In genomic region chr7:155714702-155715101, GRCh38 we compare ENCODE assay signal across 26 cellular contexts.
A peak's percentile ranks its signal among the peaks of the same experiment; 100 is the strongest.
DNase-seq lines count a peak whose midpoint lies in the region; ATAC-seq, FAIRE-seq and TF ChIP-seq lines count a peak whose summit lies in the region.
"Had no signal": no experiment of that assay in that cellular context is flagged by ENCODE, and none has a peak within 500 bp of the region (broad histone marks: within the 10 kb centered on the region; RNA-seq: fewer than 3 reads in every experiment).

No MANE protein-coding gene starts in this region.

- TF ChIP-seq RAD21 in A549 (conservative IDR thresholded peaks at IDR 0.05 in 1 of 2, IDR thresholded peaks at IDR 0.05 in 1 of 2), result no peak

- intact Hi-C loops in right lobe of liver (cut with DNase I), result no loop called here

- no peak overlapping the region for H3K4me2 ChIP-seq in A549
- H3K4me2 ChIP-seq: neural progenitor cell had no signal

- no peak for TF ChIP-seq POLR2A in A549 (IDR thresholded peaks at IDR 0.05; ENCODE audit: low read length)
- TF ChIP-seq POLR2A in right lobe of liver (IDR thresholded peaks at IDR 0.05), result no peak

- H3K4me3 ChIP-seq in A549 (no peak overlapping the region), right lobe of liver (no peak overlapping the region)
- no peak overlapping the region for H3K4me3 ChIP-seq in CD4-positive, CD25-positive, alpha-beta regulatory T cell (ENCODE audit: low read depth, low read length)
- H3K4me3 ChIP-seq: cardiac muscle cell, neural progenitor cell, thyroid gland had no signal

- DNase-seq in A549 (ENCODE audit: low read depth in 1 of 2, low spot score in 1 of 2), result no peak
- DNase-seq in CD4-positive, CD25-positive, alpha-beta regulatory T cell, result no peak
- DNase-seq in right lobe of liver, result no peak
- no peak for DNase-seq in DMS53 (lab: John Stamatoyannopoulos, UW)
- no peak for DNase-seq in AG20443 (ENCODE audit: low spot score)
- DNase-seq: activated CD4-positive, alpha-beta T cell treated with anti-CD3 and anti-CD28 coated beads for 4 hours; activated CD8-positive, alpha-beta memory T cell treated with anti-CD3 and anti-CD28 coated beads, Interleukin-2, amount 50 U/mL, for 4 hours; activated effector memory CD4-positive, alpha-beta T cell treated with Interleukin-2 at 50 U/mL for 16 hours; amygdala; DMS79; HFFc6; Karpas-422; left colon; NCI-H187 treated with DMSO at 0.1 percent for 48 hours; NCI-H2227 treated with DMSO at 0.1 percent for 48 hours; NCI-H774; SHP77; stimulated activated CD4-positive, alpha-beta T cell treated with anti-CD3 and anti-CD28 coated beads, Interleukin-1b, Interleukin-23, amount 100 ng/mL, for 48 hours; stimulated activated naive CD4-positive, alpha-beta T cell; thyroid gland had no signal

- H3K27me3 ChIP-seq in CD4-positive, CD25-positive, alpha-beta regulatory T cell (ENCODE audit: control insufficient read depth, insufficient read depth, low read length), result no peaks in the 10 kb centered on the region
- no peaks in the 10 kb centered on the region for H3K27me3 ChIP-seq in right lobe of liver
- H3K27me3 ChIP-seq: cardiac muscle cell, neural progenitor cell, thyroid gland had no signal

- no peaks in the 10 kb centered on the region for H3K27me3 Mint-ChIP-seq in CD4-positive, CD25-positive, alpha-beta regulatory T cell
- no peaks in the 10 kb centered on the region for H3K27me3 Mint-ChIP-seq in activated T-helper 17 cell treated with anti-CD3 and anti-CD28 coated beads, Interleukin-2, amount 50 U/mL, for 72 hours
- H3K27me3 Mint-ChIP-seq: progenitor cell of endocrine pancreas had no signal

- FAIRE-seq in A549 (lab: Jason Lieb, UNC), result no peak
- FAIRE-seq: TTC549 had no signal

- peak overlapping the region; percentile 52 to 86 (median 78) for H3K27ac Mint-ChIP-seq in CD4-positive, CD25-positive, alpha-beta regulatory T cell
- H3K27ac Mint-ChIP-seq in activated T-helper 17 cell treated with anti-CD3 and anti-CD28 coated beads, Interleukin-2, amount 50 U/mL, for 72 hours, result peak overlapping the region; percentile 42
- H3K27ac Mint-ChIP-seq: neural progenitor cell had no signal

- peaks cover 4 to 55% (median 17%) of the 10 kb centered on the region in 4 donors for H3K4me1 Mint-ChIP-seq in CD4-positive, CD25-positive, alpha-beta regulatory T cell
- peaks cover 24% of the 10 kb centered on the region for H3K4me1 Mint-ChIP-seq in activated T-helper 17 cell treated with anti-CD3 and anti-CD28 coated beads, Interleukin-2, amount 50 U/mL, for 72 hours
- H3K4me1 Mint-ChIP-seq: neural progenitor cell had no signal

- CTCF ChIA-PET in A549 (lab: Yijun Ruan, JAX), result interaction anchor here (2.5 kb wide), 1 partner anchor 115 kb away, joined by 10 read pairs; no protein-coding TSS in a partner anchor

- TF ChIP-seq EP300 in A549 (IDR thresholded peaks at IDR 0.05), result no peak

- POLR2A ChIA-PET in A549 (lab: Yijun Ruan, JAX), result no interaction called here

- peaks cover 45% of the 10 kb centered on the region for H3K36me3 Mint-ChIP-seq in CD4-positive, CD25-positive, alpha-beta regulatory T cell
- peaks cover 38% of the 10 kb centered on the region for H3K36me3 Mint-ChIP-seq in activated T-helper 17 cell treated with anti-CD3 and anti-CD28 coated beads, Interleukin-2, amount 50 U/mL, for 72 hours (ENCODE audit: low read depth)

- TF ChIP-seq CTCF in A549 (IDR thresholded peaks at IDR 0.05), result no peak
- no peak for TF ChIP-seq CTCF in right lobe of liver (IDR thresholded peaks at IDR 0.05)

- H3K9me3 ChIP-seq in A549, result no peaks in the 10 kb centered on the region
- no peaks in the 10 kb centered on the region for H3K9me3 ChIP-seq in CD4-positive, CD25-positive, alpha-beta regulatory T cell (ENCODE audit: control insufficient read depth in 2 of 2, low read length in 2 of 2)
- H3K9me3 ChIP-seq in right lobe of liver, result no peaks in the 10 kb centered on the region
- H3K9me3 ChIP-seq: thyroid gland had no signal

- 93% methylated on average over 6 of the region's 6 CpGs for WGBS in A549 (ENCODE audit: missing lambda C conversion rate)
- 96% methylated on average over 3 of the region's 6 CpGs for WGBS in right lobe of liver (ENCODE audit: insufficient coverage, low coverage, low lambda C conversion rate, missing lambda C conversion rate)

- H3K27ac ChIP-seq in A549 (no peak overlapping the region), right lobe of liver (peak overlapping the region in 2 of 3 donors; percentile 32 to 84)
- no peak overlapping the region for H3K27ac ChIP-seq in CD4-positive, CD25-positive, alpha-beta regulatory T cell (ENCODE audit: insufficient read depth, low read length, poor library complexity, severe bottlenecking)
- H3K27ac ChIP-seq: neural progenitor cell, thyroid gland had no signal

- no peak overlapping the region for H3K4me3 Mint-ChIP-seq in CD4-positive, CD25-positive, alpha-beta regulatory T cell
- H3K4me3 Mint-ChIP-seq in activated T-helper 17 cell treated with anti-CD3 and anti-CD28 coated beads, Interleukin-2, amount 50 U/mL, for 72 hours, result no peak overlapping the region
- H3K4me3 Mint-ChIP-seq: HFFc6, neural progenitor cell had no signal

- ATAC-seq in A549 (peak; percentile 24 to 36; a peak in 3 of 6 replicates), right lobe of liver (peak in 3 of 4 donors; percentile 5 to 8 (median 5)), GM18870 (IDR thresholded peaks at IDR 0.05; ENCODE audit: unreplicated experiment) (no peak)
- ATAC-seq in CD4-positive, CD25-positive, alpha-beta regulatory T cell (ENCODE audit: low read depth in 2 of 2), result no peak
- ATAC-seq in activated T-helper 17 cell treated with anti-CD3 and anti-CD28 coated beads, Interleukin-2, amount 50 U/mL, for 72 hours (replicated peaks), result no peak

- H3K9me3 Mint-ChIP-seq in CD4-positive, CD25-positive, alpha-beta regulatory T cell, result peaks cover 0 to 1% (median 0%) of the 10 kb centered on the region in 7 donors
- H3K9me3 Mint-ChIP-seq in activated T-helper 17 cell treated with anti-CD3 and anti-CD28 coated beads, Interleukin-2, amount 50 U/mL, for 72 hours, result no peaks in the 10 kb centered on the region
- H3K9me3 Mint-ChIP-seq: HFFc6, neural progenitor cell had no signal

- H3K4me1 ChIP-seq in A549 (no peaks in the 10 kb centered on the region), right lobe of liver (peaks cover 0 to 63% (median 28%) of the 10 kb centered on the region in 4 donors)
- H3K4me1 ChIP-seq in CD4-positive, CD25-positive, alpha-beta regulatory T cell (ENCODE audit: control insufficient read depth, insufficient read depth, low read length, poor library complexity, severe bottlenecking), result no peaks in the 10 kb centered on the region
- H3K4me1 ChIP-seq: neural progenitor cell, thyroid gland had no signal

- H3K36me3 ChIP-seq in CD4-positive, CD25-positive, alpha-beta regulatory T cell (ENCODE audit: control insufficient read depth, insufficient read depth, low read length), result peaks cover 90% of the 10 kb centered on the region
- H3K36me3 ChIP-seq in right lobe of liver, result peaks cover 0 to 13% (median 12%) of the 10 kb centered on the region in 4 donors

TF ChIP-seq in A549, 52 proteins besides CTCF, POLR2A, EP300 and RAD21:
- no peak for TF ChIP-seq POLR2AphosphoS2 (conservative IDR thresholded peaks at IDR 0.05; ENCODE audit: low read length)
- TF ChIP-seq TFCP2L1 (CRISPR knock-in tag; IDR thresholded peaks at IDR 0.05), result no peak
- TF ChIP-seq REST (IDR thresholded peaks at IDR 0.05), result no peak
- no peak for TF ChIP-seq MAFK (IDR thresholded peaks at IDR 0.05; ENCODE audit: partially characterized antibody)
- TF ChIP-seq FOSB (CRISPR knock-in tag; IDR thresholded peaks at IDR 0.05), result no peak
- no peak for TF ChIP-seq ZC3H11A (IDR thresholded peaks at IDR 0.05)
- TF ChIP-seq HES2 (IDR thresholded peaks at IDR 0.05), result no peak
- TF ChIP-seq NPAS2 (CRISPR knock-in tag; IDR thresholded peaks at IDR 0.05; ENCODE audit: borderline replicate concordance), result no peak
- no peak for TF ChIP-seq PBX3 (IDR thresholded peaks at IDR 0.05)
- no peak for TF ChIP-seq EHF (CRISPR knock-in tag; IDR thresholded peaks at IDR 0.05)

Comparison
In these comparisons a context has a peak if more than half of its experiments do, and no peak if none do; other contexts are left out.
1. ATAC-seq: peak in A549 (2 of 2) and right lobe of liver (3 of 4); none in CD4-positive, CD25-positive, alpha-beta regulatory T cell (0 of 2), activated T-helper 17 cell treated with anti-CD3 and anti-CD28 coated beads, Interleukin-2, amount 50 U/mL, for 72 hours (single experiment) and GM18870 (single experiment).
2. H3K27ac ChIP-seq: peak in right lobe of liver (2 of 3); none in A549 (0 of 2) and CD4-positive, CD25-positive, alpha-beta regulatory T cell (single experiment).